Comparison of ENCODE assay signal across 12 cellular contexts in genomic region chr1:16618719-16619118, GRCh38. TPM values are rescaled to one million over a fixed set of nuclear protein-coding genes. Genes with fewer than 3 reads are reported as not detected.
DNase-seq lines count a peak whose midpoint lies in the region; ATAC-seq and TF ChIP-seq lines count a peak whose summit lies in the region.
"Had no signal": no experiment of that assay in that cellular context is flagged by ENCODE, and none has a peak within 500 bp of the region (broad histone marks: within the 10 kb centered on the region; RNA-seq: fewer than 3 reads in every experiment).

No MANE protein-coding gene starts in this region.

- TF ChIP-seq CTCF in sigmoid colon (IDR thresholded peaks at IDR 0.05): no peak

- H3K4me3 ChIP-seq in sigmoid colon: no peak overlapping the region
- H3K4me3 ChIP-seq: esophagus muscularis mucosa had no signal

- no peak overlapping the region for H3K4me3 Mint-ChIP-seq in activated CD4-positive, alpha-beta T cell treated with anti-CD3 and anti-CD28 coated beads for 36 hours
- H3K4me3 Mint-ChIP-seq in activated T-helper 2 cell treated with anti-CD3 and anti-CD28 coated beads, Interferon-gamma antibody, Interleukin-2, Interleukin-4, amounts not matched to agents 10 μg/mL and 5 μg/mL and 100 μg/mL, durations not matched to agents 14 hours and 24 hours and 36 hours (ENCODE audit: low read depth): no peak overlapping the region

- TF ChIP-seq EP300 in sigmoid colon (IDR thresholded peaks at IDR 0.05): no peak

- H3K27me3 ChIP-seq in sigmoid colon: no peaks in the 10 kb centered on the region
- H3K27me3 ChIP-seq: esophagus muscularis mucosa had no signal

- WGBS in sigmoid colon, 2 donors: 87% methylated on average over 15 of the region's 15 CpGs

- H3K36me3 ChIP-seq in sigmoid colon: peaks cover 6 to 34% (median 15%) of the 10 kb centered on the region in 4 donors

- intact Hi-C loops in activated CD4-positive, alpha-beta T cell treated with anti-CD3 and anti-CD28 coated beads for 36 hours (cut with DNase I, micrococcal nuclease): loop anchor here in 1 of 2 experiments (1.0 kb wide), 1 partner anchor 333 kb away; no protein-coding TSS in a partner anchor
- intact Hi-C loops in activated T-helper 2 cell treated with anti-CD3 and anti-CD28 coated beads, Interferon-gamma antibody, Interleukin-2, Interleukin-4, amounts not matched to agents 10 μg/mL and 5 μg/mL and 100 μg/mL, durations not matched to agents 14 hours and 24 hours and 36 hours (cut with micrococcal nuclease): no loop called here
- intact Hi-C loops in sigmoid colon (cut with DNase I): loop anchor here (10.0 kb wide), 3 partner anchors 174 to 436 kb away; partner anchors contain the start of genes NECAP2 and SDHB

- CTCF ChIA-PET in activated CD4-positive, alpha-beta T cell treated with anti-CD3 and anti-CD28 coated beads for 36 hours (lab: Charles Lee): interaction anchor here (1.2 to 1.4 kb wide), 3 partner anchors 10 to 333 kb away, joined by 6 to 9 read pairs (median 6); no protein-coding TSS in a partner anchor

- H3K27me3 Mint-ChIP-seq in activated CD4-positive, alpha-beta T cell treated with anti-CD3 and anti-CD28 coated beads for 36 hours: no peaks in the 10 kb centered on the region
- H3K27me3 Mint-ChIP-seq in activated T-helper 2 cell treated with anti-CD3 and anti-CD28 coated beads, Interferon-gamma antibody, Interleukin-2, Interleukin-4, amounts not matched to agents 10 μg/mL and 5 μg/mL and 100 μg/mL, durations not matched to agents 14 hours and 24 hours and 36 hours (ENCODE audit: low read depth): no peaks in the 10 kb centered on the region

- no peak overlapping the region for H3K27ac Mint-ChIP-seq in activated CD4-positive, alpha-beta T cell treated with anti-CD3 and anti-CD28 coated beads for 36 hours
- no peak overlapping the region for H3K27ac Mint-ChIP-seq in activated T-helper 2 cell treated with anti-CD3 and anti-CD28 coated beads, Interferon-gamma antibody, Interleukin-2, Interleukin-4, amounts not matched to agents 10 μg/mL and 5 μg/mL and 100 μg/mL, durations not matched to agents 14 hours and 24 hours and 36 hours

- no peaks in the 10 kb centered on the region for H3K9me3 ChIP-seq in sigmoid colon
- H3K9me3 ChIP-seq: esophagus muscularis mucosa had no signal

- POLR2A ChIA-PET in activated CD4-positive, alpha-beta T cell treated with anti-CD3 and anti-CD28 coated beads for 36 hours (lab: Charles Lee): interaction anchor here (1.0 kb wide), 1 partner anchor 286 kb away, joined by 3 read pairs; no protein-coding TSS in a partner anchor

- H3K4me1 Mint-ChIP-seq in activated CD4-positive, alpha-beta T cell treated with anti-CD3 and anti-CD28 coated beads for 36 hours: no peaks in the 10 kb centered on the region
- no peaks in the 10 kb centered on the region for H3K4me1 Mint-ChIP-seq in activated T-helper 2 cell treated with anti-CD3 and anti-CD28 coated beads, Interferon-gamma antibody, Interleukin-2, Interleukin-4, amounts not matched to agents 10 μg/mL and 5 μg/mL and 100 μg/mL, durations not matched to agents 14 hours and 24 hours and 36 hours (ENCODE audit: low read depth)

- peak; percentile 9 for DNase-seq in activated CD4-positive, alpha-beta T cell treated with anti-CD3 and anti-CD28 coated beads for 36 hours
- no peak for DNase-seq in activated CD4-positive, alpha-beta T cell treated with anti-CD3 and anti-CD28 coated beads for 4 hours
- DNase-seq in activated T-helper 2 cell treated with anti-CD3 and anti-CD28 coated beads, Interferon-gamma antibody, Interleukin-2, Interleukin-4, amounts not matched to agents 10 μg/mL and 5 μg/mL and 100 μg/mL, durations not matched to agents 14 hours and 24 hours and 36 hours (ENCODE audit: low spot score): peak; percentile 18
- DNase-seq in islet precursor cell: peak; percentile 84
- DNase-seq in sigmoid colon: peak; percentile 83
- no peak for DNase-seq in NCI-H1105 treated with DMSO at 0.1 percent for 48 hours (lab: John Stamatoyannopoulos, UW)
- no peak for DNase-seq in central memory CD4-positive, alpha-beta T cell
- DNase-seq: NCI-H1417 treated with DMSO at 0.1 percent for 48 hours; occipital lobe; stimulated activated CD4-positive, alpha-beta T cell treated with anti-CD3 and anti-CD28 coated beads, Interleukin-4, amount 100 ng/mL, for 4 hours had no signal

- peaks cover 0 to 12% (median 10%) of the 10 kb centered on the region in 4 donors for H3K4me1 ChIP-seq in sigmoid colon

- no peak overlapping the region for H3K27ac ChIP-seq in sigmoid colon
- H3K27ac ChIP-seq: esophagus muscularis mucosa had no signal

- no peaks in the 10 kb centered on the region for H3K9me3 Mint-ChIP-seq in activated CD4-positive, alpha-beta T cell treated with anti-CD3 and anti-CD28 coated beads for 36 hours (ENCODE audit: low read depth)
- no peaks in the 10 kb centered on the region for H3K9me3 Mint-ChIP-seq in activated T-helper 2 cell treated with anti-CD3 and anti-CD28 coated beads, Interferon-gamma antibody, Interleukin-2, Interleukin-4, amounts not matched to agents 10 μg/mL and 5 μg/mL and 100 μg/mL, durations not matched to agents 14 hours and 24 hours and 36 hours

- TF ChIP-seq POLR2A in sigmoid colon (IDR thresholded peaks at IDR 0.05): no peak

- no peak for ATAC-seq in activated CD4-positive, alpha-beta T cell treated with anti-CD3 and anti-CD28 coated beads for 36 hours
- ATAC-seq in HG02642 (IDR thresholded peaks at IDR 0.05; ENCODE audit: poor library complexity, unreplicated experiment): no peak

- no peaks in the 10 kb centered on the region for H3K36me3 Mint-ChIP-seq in activated CD4-positive, alpha-beta T cell treated with anti-CD3 and anti-CD28 coated beads for 36 hours (ENCODE audit: low read depth)
- no peaks in the 10 kb centered on the region for H3K36me3 Mint-ChIP-seq in activated T-helper 2 cell treated with anti-CD3 and anti-CD28 coated beads, Interferon-gamma antibody, Interleukin-2, Interleukin-4, amounts not matched to agents 10 μg/mL and 5 μg/mL and 100 μg/mL, durations not matched to agents 14 hours and 24 hours and 36 hours (ENCODE audit: low read depth)

RNA-seq across cellular contexts. Expression of gene NBPF1, which starts 5.4 kb away (rescaled TPM):
- total RNA-seq in activated CD4-positive, alpha-beta T cell treated with anti-CD3 and anti-CD28 coated beads for 36 hours: 1 to 10 TPM; 5.8 to 6.2 TPM
- 5.2 and 6.1 TPM in 2 replicates for total RNA-seq in activated T-helper 2 cell treated with anti-CD3 and anti-CD28 coated beads, Interferon-gamma antibody, Interleukin-2, Interleukin-4, amounts not matched to agents 10 μg/mL and 5 μg/mL and 100 μg/mL, durations not matched to agents 14 hours and 24 hours and 36 hours
- total RNA-seq in sigmoid colon: 10 to 100 TPM; 30.3 to 80.9 (median 37.2) TPM
- polyA plus RNA-seq in sigmoid colon: 10 to 100 TPM; 12.1 to 42.8 (median 21.0) TPM

RNA-seq across cellular contexts. Expression of gene RNU1-3, which starts 48.0 kb away (rescaled TPM):
- 1,000 to 10,000 TPM; 1,573 to 2,291 TPM for total RNA-seq in activated CD4-positive, alpha-beta T cell treated with anti-CD3 and anti-CD28 coated beads for 36 hours
- total RNA-seq in activated T-helper 2 cell treated with anti-CD3 and anti-CD28 coated beads, Interferon-gamma antibody, Interleukin-2, Interleukin-4, amounts not matched to agents 10 μg/mL and 5 μg/mL and 100 μg/mL, durations not matched to agents 14 hours and 24 hours and 36 hours: 2,033 and 2,369 TPM in 2 replicates
- total RNA-seq in sigmoid colon: under 1 TPM; under 0.01 TPM
- polyA plus RNA-seq in sigmoid colon: not detected

Comparison
In these comparisons a context has a peak if more than half of its experiments do, and no peak if none do; other contexts are left out.
1. DNase-seq: peak in activated CD4-positive, alpha-beta T cell treated with anti-CD3 and anti-CD28 coated beads for 36 hours (single experiment), activated T-helper 2 cell treated with anti-CD3 and anti-CD28 coated beads, Interferon-gamma antibody, Interleukin-2, Interleukin-4, amounts not matched to agents 10 μg/mL and 5 μg/mL and 100 μg/mL, durations not matched to agents 14 hours and 24 hours and 36 hours (single experiment), islet precursor cell (single experiment) and sigmoid colon (single experiment); none in activated CD4-positive, alpha-beta T cell treated with anti-CD3 and anti-CD28 coated beads for 4 hours (0 of 2), NCI-H1105 treated with DMSO at 0.1 percent for 48 hours (single experiment) and central memory CD4-positive, alpha-beta T cell (single experiment).
2. RNA of gene RNU1-3, which starts 48.0 kb away (total RNA-seq): 2,033 to 2,369 TPM in activated T-helper 2 cell treated with anti-CD3 and anti-CD28 coated beads, Interferon-gamma antibody, Interleukin-2, Interleukin-4, amounts not matched to agents 10 μg/mL and 5 μg/mL and 100 μg/mL, durations not matched to agents 14 hours and 24 hours and 36 hours and 1,573 to 2,291 TPM in activated CD4-positive, alpha-beta T cell treated with anti-CD3 and anti-CD28 coated beads for 36 hours; under 0.01 TPM in sigmoid colon; every median in the first group is over 1,000 times any median in the second.